8 cellular contexts compared by ENCODE assay signal in the genomic region with DNA sequence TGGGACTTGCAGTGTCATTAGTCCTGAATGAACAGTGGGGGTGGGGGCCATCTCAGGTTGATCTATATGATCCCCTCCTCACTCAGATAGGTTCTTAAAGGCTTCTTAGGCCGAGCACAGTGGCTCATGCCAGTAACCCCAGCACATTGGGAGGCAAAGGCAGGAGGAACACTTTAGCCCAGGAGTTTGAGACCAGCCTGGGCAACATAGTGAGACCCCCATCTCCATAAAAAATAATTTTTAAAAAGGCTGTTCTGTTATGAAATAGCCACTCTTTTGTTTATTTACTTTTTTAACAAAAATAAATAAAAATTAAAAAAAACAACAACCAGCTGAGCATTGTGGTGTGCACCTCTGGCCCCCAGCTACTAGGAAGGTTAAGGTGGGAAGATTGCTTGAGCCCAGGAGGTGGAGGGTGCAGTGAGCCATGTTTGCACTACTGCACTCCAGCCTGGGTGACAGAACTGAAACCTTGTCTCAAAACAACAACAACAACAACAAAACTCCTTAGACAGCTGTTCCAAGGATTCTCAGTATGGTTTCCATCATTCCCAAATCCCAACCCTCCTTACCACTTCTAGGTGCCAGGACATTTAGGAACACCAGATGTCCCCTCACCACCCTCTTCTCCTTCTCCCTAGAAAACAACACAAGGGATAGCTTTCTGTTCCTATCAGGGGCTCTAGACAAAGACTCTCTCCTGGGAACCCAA. TPM values are rescaled to one million over a fixed set of nuclear protein-coding genes. Genes with fewer than 3 reads are reported as not detected.
A peak's percentile ranks its signal among the peaks of the same experiment; 100 is the strongest.
DNase-seq lines count a peak whose midpoint lies in the region; ATAC-seq and TF ChIP-seq lines count a peak whose summit lies in the region.

No MANE protein-coding gene starts in this region.

- no peak for ATAC-seq in activated CD8-positive, alpha-beta T cell treated with anti-CD3 and anti-CD28 coated beads for 36 hours
- ATAC-seq in GM21423 (IDR thresholded peaks at IDR 0.05; ENCODE audit: unreplicated experiment): no peak

- no peak for TF ChIP-seq EP300 in stomach (IDR thresholded peaks at IDR 0.05)

- H3K4me3 ChIP-seq in stomach: peak overlapping the region in 2 of 4 donors; percentile 7 to 15

- H3K36me3 ChIP-seq in stomach: peaks cover 0 to 4% (median 2%) of the 10 kb centered on the region in 4 donors

- peaks cover 11% of the 10 kb centered on the region for H3K36me3 Mint-ChIP-seq in activated CD8-positive, alpha-beta T cell treated with anti-CD3 and anti-CD28 coated beads for 36 hours (ENCODE audit: low read depth)
- no peaks in the 10 kb centered on the region for H3K36me3 Mint-ChIP-seq in immature natural killer cell

- H3K27me3 Mint-ChIP-seq in activated CD8-positive, alpha-beta T cell treated with anti-CD3 and anti-CD28 coated beads for 36 hours: no peaks in the 10 kb centered on the region
- peaks cover 2 to 12% (median 11%) of the 10 kb centered on the region in 3 donors for H3K27me3 Mint-ChIP-seq in immature natural killer cell (ENCODE audit: low read depth in 3 of 3)

- peak overlapping the region; percentile 97 for H3K27ac Mint-ChIP-seq in activated CD8-positive, alpha-beta T cell treated with anti-CD3 and anti-CD28 coated beads for 36 hours
- H3K27ac Mint-ChIP-seq in immature natural killer cell: peak overlapping the region; percentile 97 to 99 (median 98)

- peaks cover 40 to 68% (median 52%) of the 10 kb centered on the region in 4 donors for H3K4me1 ChIP-seq in stomach

- peak; percentile 14 for DNase-seq in NCI-H2171 treated with DMSO at 0.1 percent for 48 hours (lab: John Stamatoyannopoulos, UW)
- no peak for DNase-seq in NCI-H2171 (lab: John Stamatoyannopoulos, UW)
- DNase-seq in activated CD8-positive, alpha-beta T cell treated with anti-CD3 and anti-CD28 coated beads for 36 hours: no peak
- peak in 1 of 3 donors; percentile 5 for DNase-seq in immature natural killer cell
- DNase-seq in stomach: no peak
- DNase-seq in GM20000 (ENCODE audit: low spot score): no peak
- DNase-seq in GM19240 (ENCODE audit: insufficient read length, low spot score): no peak

- CTCF ChIA-PET in activated CD8-positive, alpha-beta T cell treated with anti-CD3 and anti-CD28 coated beads for 36 hours (lab: Charles Lee): interaction anchor here (0.9 to 4.7 kb wide), 8 partner anchors 11 to 268 kb away, joined by 3 to 95 read pairs (median 22); partner anchors contain the start of genes AGO1 and THRAP3

- 8 to 41% (median 11%) methylated on average over 1 of the region's 1 CpG for WGBS in stomach, 5 donors

- TF ChIP-seq CTCF in activated CD8-positive, alpha-beta T cell treated with anti-CD3 and anti-CD28 coated beads for 36 hours (IDR thresholded peaks at IDR 0.05): no peak
- TF ChIP-seq CTCF in stomach (IDR thresholded peaks at IDR 0.05) (no peak), GM20000 (IDR thresholded peaks at IDR 0.05; ENCODE audit: extremely low read depth, missing control alignments) (no peak)

- H3K27ac ChIP-seq in stomach: peak overlapping the region; percentile 76 to 98 (median 97)

- POLR2A ChIA-PET in activated CD8-positive, alpha-beta T cell treated with anti-CD3 and anti-CD28 coated beads for 36 hours (lab: Charles Lee): interaction anchor here (1.0 to 3.8 kb wide), 5 partner anchors 10 to 157 kb away, joined by 3 to 72 read pairs (median 4); partner anchors contain the start of gene THRAP3

- no peak for TF ChIP-seq POLR2A in stomach (IDR thresholded peaks at IDR 0.05)

- no peaks in the 10 kb centered on the region for H3K27me3 ChIP-seq in stomach

- H3K9me3 ChIP-seq in stomach: no peaks in the 10 kb centered on the region

- peaks cover 65% of the 10 kb centered on the region for H3K4me1 Mint-ChIP-seq in activated CD8-positive, alpha-beta T cell treated with anti-CD3 and anti-CD28 coated beads for 36 hours (ENCODE audit: low read depth)
- peaks cover 72 to 81% of the 10 kb centered on the region in 2 donors for H3K4me1 Mint-ChIP-seq in immature natural killer cell

- intact Hi-C loops in activated CD8-positive, alpha-beta T cell treated with anti-CD3 and anti-CD28 coated beads for 36 hours (cut with micrococcal nuclease): loop anchor here (2.0 to 5.0 kb wide), 2 partner anchors 74 to 136 kb away; partner anchors contain the start of gene THRAP3
- intact Hi-C loops in stomach (cut with DNase I; ENCODE audit: low total_unique reads): loop anchor here (5.0 kb wide), 1 partner anchor 36 kb away; no protein-coding TSS in a partner anchor

- H3K9me3 Mint-ChIP-seq in activated CD8-positive, alpha-beta T cell treated with anti-CD3 and anti-CD28 coated beads for 36 hours: no peaks in the 10 kb centered on the region
- no peaks in the 10 kb centered on the region for H3K9me3 Mint-ChIP-seq in immature natural killer cell

- peak overlapping the region; percentile 100 for H3K4me3 Mint-ChIP-seq in activated CD8-positive, alpha-beta T cell treated with anti-CD3 and anti-CD28 coated beads for 36 hours
- H3K4me3 Mint-ChIP-seq in immature natural killer cell: peak overlapping the region; percentile 96 to 99 (median 99)

RNA-seq across cellular contexts. Expression of gene TRAPPC3, which starts 2.0 kb away (rescaled TPM):
- total RNA-seq in activated CD8-positive, alpha-beta T cell treated with anti-CD3 and anti-CD28 coated beads for 36 hours: 10 to 100 TPM; 47.9 to 48.4 TPM
- polyA plus RNA-seq in immature natural killer cell (100 to 1,000 TPM; 113 to 219 (median 129) TPM), stomach (10 to 100 TPM; 61.1 to 64.0 (median 62.8) TPM)
- 10 to 100 TPM in 4 of 5 donors, 1 to 10 TPM in 1; 8.9 to 63.9 (median 19.8) TPM for total RNA-seq in stomach

RNA-seq across cellular contexts. Expression of gene MAP7D1, which starts 4.7 kb away (rescaled TPM):
- 100 to 1,000 TPM; 125 to 129 TPM for total RNA-seq in activated CD8-positive, alpha-beta T cell treated with anti-CD3 and anti-CD28 coated beads for 36 hours
- 10 to 100 TPM; 12.4 to 41.9 (median 17.9) TPM for polyA plus RNA-seq in immature natural killer cell
- 100 to 1,000 TPM in 2 of 5 donors, 10 to 100 TPM in 3; 14.6 to 164 (median 40.3) TPM for total RNA-seq in stomach
- 10 to 100 TPM; 36.7 to 42.8 (median 42.4) TPM for polyA plus RNA-seq in stomach

RNA-seq across cellular contexts. Expression of gene COL8A2, which starts 26.3 kb away (rescaled TPM):
- under 1 TPM; 0.83 to 0.85 TPM for total RNA-seq in activated CD8-positive, alpha-beta T cell treated with anti-CD3 and anti-CD28 coated beads for 36 hours
- polyA plus RNA-seq in immature natural killer cell (under 1 TPM in 1 of 3 donors, not detected in 2; 0.12 TPM), stomach (1 to 10 TPM in 2 of 3 donors, under 1 TPM in 1; 0.92 to 5.0 (median 2.0) TPM)
- 10 to 100 TPM in 1 of 5 donors, 1 to 10 TPM in 4; 3.5 to 19.2 (median 5.5) TPM for total RNA-seq in stomach
